ENCODE assay signal across 1 cellular context in genomic region chr9:37408933-37409710, GRCh38.
TF ChIP-seq lines count a peak whose summit lies in the region.

No MANE protein-coding gene starts in this region.

TF ChIP-seq in HCT116, 20 proteins besides CTCF, POLR2A, EP300 and RAD21 (continued from another document):
- TF ChIP-seq, protein P1, sequence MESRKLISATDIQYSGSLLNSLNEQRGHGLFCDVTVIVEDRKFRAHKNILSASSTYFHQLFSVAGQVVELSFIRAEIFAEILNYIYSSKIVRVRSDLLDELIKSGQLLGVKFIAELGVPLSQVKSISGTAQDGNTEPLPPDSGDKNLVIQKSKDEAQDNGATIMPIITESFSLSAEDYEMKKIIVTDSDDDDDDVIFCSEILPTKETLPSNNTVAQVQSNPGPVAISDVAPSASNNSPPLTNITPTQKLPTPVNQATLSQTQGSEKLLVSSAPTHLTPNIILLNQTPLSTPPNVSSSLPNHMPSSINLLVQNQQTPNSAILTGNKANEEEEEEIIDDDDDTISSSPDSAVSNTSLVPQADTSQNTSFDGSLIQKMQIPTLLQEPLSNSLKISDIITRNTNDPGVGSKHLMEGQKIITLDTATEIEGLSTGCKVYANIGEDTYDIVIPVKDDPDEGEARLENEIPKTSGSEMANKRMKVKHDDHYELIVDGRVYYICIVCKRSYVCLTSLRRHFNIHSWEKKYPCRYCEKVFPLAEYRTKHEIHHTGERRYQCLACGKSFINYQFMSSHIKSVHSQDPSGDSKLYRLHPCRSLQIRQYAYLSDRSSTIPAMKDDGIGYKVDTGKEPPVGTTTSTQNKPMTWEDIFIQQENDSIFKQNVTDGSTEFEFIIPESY (IDR thresholded peaks at IDR 0.05; ENCODE audit: extremely low read depth, insufficient replicate concordance, low read length) = no peak
- TF ChIP-seq SIN3A (IDR thresholded peaks at IDR 0.05; ENCODE audit: low read depth) (no peak), SRF (IDR thresholded peaks at IDR 0.05; ENCODE audit: low read depth) (no peak), EGR1 (IDR thresholded peaks at IDR 0.05; ENCODE audit: low read depth) (no peak), SP1 (IDR thresholded peaks at IDR 0.05; ENCODE audit: low read depth) (no peak)
- TF ChIP-seq, protein P2, sequence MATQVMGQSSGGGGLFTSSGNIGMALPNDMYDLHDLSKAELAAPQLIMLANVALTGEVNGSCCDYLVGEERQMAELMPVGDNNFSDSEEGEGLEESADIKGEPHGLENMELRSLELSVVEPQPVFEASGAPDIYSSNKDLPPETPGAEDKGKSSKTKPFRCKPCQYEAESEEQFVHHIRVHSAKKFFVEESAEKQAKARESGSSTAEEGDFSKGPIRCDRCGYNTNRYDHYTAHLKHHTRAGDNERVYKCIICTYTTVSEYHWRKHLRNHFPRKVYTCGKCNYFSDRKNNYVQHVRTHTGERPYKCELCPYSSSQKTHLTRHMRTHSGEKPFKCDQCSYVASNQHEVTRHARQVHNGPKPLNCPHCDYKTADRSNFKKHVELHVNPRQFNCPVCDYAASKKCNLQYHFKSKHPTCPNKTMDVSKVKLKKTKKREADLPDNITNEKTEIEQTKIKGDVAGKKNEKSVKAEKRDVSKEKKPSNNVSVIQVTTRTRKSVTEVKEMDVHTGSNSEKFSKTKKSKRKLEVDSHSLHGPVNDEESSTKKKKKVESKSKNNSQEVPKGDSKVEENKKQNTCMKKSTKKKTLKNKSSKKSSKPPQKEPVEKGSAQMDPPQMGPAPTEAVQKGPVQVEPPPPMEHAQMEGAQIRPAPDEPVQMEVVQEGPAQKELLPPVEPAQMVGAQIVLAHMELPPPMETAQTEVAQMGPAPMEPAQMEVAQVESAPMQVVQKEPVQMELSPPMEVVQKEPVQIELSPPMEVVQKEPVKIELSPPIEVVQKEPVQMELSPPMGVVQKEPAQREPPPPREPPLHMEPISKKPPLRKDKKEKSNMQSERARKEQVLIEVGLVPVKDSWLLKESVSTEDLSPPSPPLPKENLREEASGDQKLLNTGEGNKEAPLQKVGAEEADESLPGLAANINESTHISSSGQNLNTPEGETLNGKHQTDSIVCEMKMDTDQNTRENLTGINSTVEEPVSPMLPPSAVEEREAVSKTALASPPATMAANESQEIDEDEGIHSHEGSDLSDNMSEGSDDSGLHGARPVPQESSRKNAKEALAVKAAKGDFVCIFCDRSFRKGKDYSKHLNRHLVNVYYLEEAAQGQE (IDR thresholded peaks at IDR 0.05; ENCODE audit: low read depth) = no peak
